Comparison of ENCODE assay signal across 10 cellular contexts in the genomic region with DNA sequence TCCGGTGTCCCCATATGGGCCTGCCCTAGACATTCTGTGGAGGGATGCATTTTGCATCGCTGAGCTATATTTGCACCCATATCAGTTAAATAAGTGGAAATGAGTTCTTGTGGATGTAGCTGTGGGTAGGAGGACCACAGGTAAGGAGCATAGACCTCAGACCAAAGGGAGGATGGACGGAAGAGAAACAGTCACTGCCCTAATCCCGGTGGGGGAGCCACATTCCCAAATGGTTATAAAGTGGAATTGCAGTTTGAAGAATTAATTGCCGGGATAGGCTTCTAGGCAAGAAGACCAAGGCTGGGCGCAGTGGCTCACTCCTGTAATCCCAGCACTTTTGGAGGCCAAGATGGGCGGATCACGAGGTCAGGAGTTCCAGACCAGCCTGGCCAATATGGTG. TPM values are rescaled to one million over a fixed set of nuclear protein-coding genes. Genes with fewer than 3 reads are reported as not detected.
DNase-seq lines count a peak whose midpoint lies in the region; ATAC-seq, FAIRE-seq and TF ChIP-seq lines count a peak whose summit lies in the region.
"Had no signal": no experiment of that assay in that cellular context is flagged by ENCODE, and none has a peak within 500 bp of the region (broad histone marks: within the 10 kb centered on the region; RNA-seq: fewer than 3 reads in every experiment).

No MANE protein-coding gene starts in this region.

- no peaks in the 10 kb centered on the region for H3K9me3 ChIP-seq in A549
- H3K9me3 ChIP-seq in muscle layer of duodenum (ENCODE audit: control insufficient read depth in 1 of 2, low read length in 2 of 2): no peaks in the 10 kb centered on the region

- TF ChIP-seq POLR2A in A549 (IDR thresholded peaks at IDR 0.05; ENCODE audit: low read length): no peak

- no peak overlapping the region for H3K27ac ChIP-seq in A549
- H3K27ac ChIP-seq in GM23338 (ENCODE audit: low read depth): no peak overlapping the region
- H3K27ac ChIP-seq in muscle layer of duodenum (ENCODE audit: low read length): no peak overlapping the region
- no peak overlapping the region for H3K27ac ChIP-seq in brain microvascular endothelial cell

- H3K4me3 ChIP-seq in A549: no peak overlapping the region
- peak overlapping the region; percentile 91; the same call in 1 of the 2 replicates for H3K4me3 ChIP-seq in GM23338
- peak overlapping the region; percentile 67 to 96 for H3K4me3 ChIP-seq in muscle layer of duodenum (ENCODE audit: low read depth in 1 of 2, low read length in 2 of 2)
- H3K4me3 ChIP-seq in brain microvascular endothelial cell (ENCODE audit: low read depth, low read length): no peak overlapping the region

- peaks cover 26% of the 10 kb centered on the region for H3K4me1 ChIP-seq in A549
- H3K4me1 ChIP-seq in GM23338 (ENCODE audit: insufficient read depth): peaks cover 9% of the 10 kb centered on the region; the same call in 1 of the 2 replicates
- H3K4me1 ChIP-seq in muscle layer of duodenum (ENCODE audit: control insufficient read depth in 1 of 2, insufficient read depth in 2 of 2, low read length in 2 of 2): peaks cover 13 to 41% of the 10 kb centered on the region in 2 donors

- H3K9me2 ChIP-seq in GM23338 (ENCODE audit: insufficient read depth): no peaks in the 10 kb centered on the region

- peaks cover 12% of the 10 kb centered on the region; the same call in 1 of the 2 replicates for H3F3A ChIP-seq in GM23338 (replicated peaks; ENCODE audit: low read depth)

- DNase-seq in A549 (ENCODE audit: low read depth in 1 of 2, low spot score in 1 of 2) (no peak), GM23338 (ENCODE audit: low spot score) (no peak), NCI-H446 treated with DMSO at 0.1 percent for 48 hours (lab: John Stamatoyannopoulos, UW) (no peak), brain microvascular endothelial cell (no peak)
- DNase-seq in activated naive CD8-positive, alpha-beta T cell treated with anti-CD3 and anti-CD28 coated beads for 36 hours: no peak
- DNase-seq: midbrain, NCI-H345 had no signal

- TF ChIP-seq CTCF in A549 (IDR thresholded peaks at IDR 0.05) (no peak), GM23338 (conservative IDR thresholded peaks at IDR 0.05; ENCODE audit: low read depth in 2 of 2) (no peak), brain microvascular endothelial cell (IDR thresholded peaks at IDR 0.05; ENCODE audit: low read depth, low read length, missing control alignments) (no peak)

- H3K27ac Mint-ChIP-seq in GM23338: no peak overlapping the region
- peak overlapping the region; percentile 86 for H3K27ac Mint-ChIP-seq in activated naive CD8-positive, alpha-beta T cell treated with anti-CD3 and anti-CD28 coated beads for 36 hours

- POLR2A ChIA-PET in A549 (lab: Yijun Ruan, JAX): interaction anchor here (1.1 kb wide), 1 partner anchor 17 kb away, joined by 3 read pairs; a partner anchor contains a TSS

- H3K36me3 Mint-ChIP-seq in GM23338 (ENCODE audit: low read depth): peaks cover 11% of the 10 kb centered on the region; the same call in 2 of the 3 replicates
- peaks cover 20% of the 10 kb centered on the region for H3K36me3 Mint-ChIP-seq in activated naive CD8-positive, alpha-beta T cell treated with anti-CD3 and anti-CD28 coated beads for 36 hours

- CTCF ChIA-PET in A549 (lab: Yijun Ruan, JAX): interaction anchor here (1.1 to 4.9 kb wide), 16 partner anchors 10 to 174 kb away, joined by 3 to 15 read pairs (median 4); no protein-coding TSS in a partner anchor

- TF ChIP-seq RAD21 in A549 (conservative IDR thresholded peaks at IDR 0.05 in 1 of 2, IDR thresholded peaks at IDR 0.05 in 1 of 2): no peak

- H3K27me3 ChIP-seq in GM23338 (ENCODE audit: insufficient read depth): no peaks in the 10 kb centered on the region
- no peaks in the 10 kb centered on the region for H3K27me3 ChIP-seq in muscle layer of duodenum (ENCODE audit: low read depth, low read length)
- H3K27me3 ChIP-seq in brain microvascular endothelial cell (replicated peaks): no peaks in the 10 kb centered on the region

- H3K4me2 ChIP-seq in A549 (peak overlapping the region; percentile 83), GM23338 (0 out of 2 replicates have a peak overlapping the region, but pooled peaks have one; percentile 95)

- H3K36me3 ChIP-seq in GM23338 (ENCODE audit: insufficient read depth): no peaks in the 10 kb centered on the region
- H3K36me3 ChIP-seq in muscle layer of duodenum (ENCODE audit: control insufficient read depth in 1 of 2, insufficient read depth in 2 of 2, low read length in 2 of 2): peaks cover 5 to 7% of the 10 kb centered on the region in 2 donors
- no peaks in the 10 kb centered on the region for H3K36me3 ChIP-seq in brain microvascular endothelial cell (replicated peaks)

- H2AFZ ChIP-seq in GM23338: no peak overlapping the region

- H4K20me1 ChIP-seq in GM23338 (replicated peaks; ENCODE audit: insufficient read depth): peaks cover 13% of the 10 kb centered on the region

- in situ Hi-C loops in brain microvascular endothelial cell (cut with HindIII; ENCODE audit: low pct_ligation_motif_present, low sequenced_read_pairs): no loop called here

- peaks cover 13% of the 10 kb centered on the region; the same call in 1 of the 2 replicates for H3K79me2 ChIP-seq in GM23338 (replicated peaks; ENCODE audit: insufficient read depth)

- ATAC-seq in A549 (no peak), GM23338 (no peak), GM21576 (IDR thresholded peaks at IDR 0.05; ENCODE audit: unreplicated experiment) (no peak), HG03432 (IDR thresholded peaks at IDR 0.05; ENCODE audit: unreplicated experiment) (no peak)

- peaks cover 14% of the 10 kb centered on the region; the same call in 2 of the 3 replicates for H3K4me1 Mint-ChIP-seq in GM23338
- peaks cover 37% of the 10 kb centered on the region for H3K4me1 Mint-ChIP-seq in activated naive CD8-positive, alpha-beta T cell treated with anti-CD3 and anti-CD28 coated beads for 36 hours

- FAIRE-seq in A549 (lab: Jason Lieb, UNC): peak; percentile 84

- H3K9me3 Mint-ChIP-seq in GM23338: no peaks in the 10 kb centered on the region
- no peaks in the 10 kb centered on the region for H3K9me3 Mint-ChIP-seq in activated naive CD8-positive, alpha-beta T cell treated with anti-CD3 and anti-CD28 coated beads for 36 hours

- peaks cover 7% of the 10 kb centered on the region for H3K27me3 Mint-ChIP-seq in GM23338 (ENCODE audit: insufficient read depth, low read depth, poor library complexity)
- no peaks in the 10 kb centered on the region for H3K27me3 Mint-ChIP-seq in activated naive CD8-positive, alpha-beta T cell treated with anti-CD3 and anti-CD28 coated beads for 36 hours

- peak overlapping the region; percentile 89; the same call in 1 of the 3 replicates for H3K4me3 Mint-ChIP-seq in GM23338
- peak overlapping the region; percentile 83 for H3K4me3 Mint-ChIP-seq in activated naive CD8-positive, alpha-beta T cell treated with anti-CD3 and anti-CD28 coated beads for 36 hours

- TF ChIP-seq EP300 in A549 (IDR thresholded peaks at IDR 0.05): no peak

- WGBS in A549 (ENCODE audit: missing lambda C conversion rate): 88% methylated on average over 8 of the region's 8 CpGs

RNA-seq across cellular contexts. Expression of a gene that starts 1.8 kb away (rescaled TPM):
- polyA plus RNA-seq in A549 (2011; rRNA removed) (22.8 and 25.3 TPM in 2 replicates), A549 (2017; fragmentation: RNase III; extraction: RNeasy Plus Mini Kit Qiagen cat#74134 plus additional on column Dnase treatment) (22.6 to 27.1 TPM (median 23.2 TPM) in 3 replicates), GM23338 (2016; fragmentation: Nextera tagmentation; extraction: Ambion mirVana) (19.9 TPM in 2 replicates)
- 55.6 and 62.5 TPM in 2 replicates for polyA plus RNA-seq in A549 (2012; cell fraction: cytosol; rRNA removed)
- polyA plus RNA-seq in A549 (2012; cell fraction: nucleus; rRNA removed): 41.6 and 44.6 TPM in 2 replicates
- polyA minus RNA-seq in A549 (2011; rRNA and poly(A)+ RNA removed): 5.9 and 8.5 TPM in 2 replicates
- 45.8 and 55.9 TPM in 2 replicates for total RNA-seq in GM23338 (2014; rRNA removed; shearing (Covaris generic))
- 10 to 100 TPM; 22.6 to 23.1 TPM for total RNA-seq in activated naive CD8-positive, alpha-beta T cell treated with anti-CD3 and anti-CD28 coated beads for 36 hours

RNA-seq across cellular contexts. Expression of a gene that starts 11.8 kb away (rescaled TPM):
- polyA plus RNA-seq in A549 (2011; rRNA removed) (0.56 and 0.60 TPM in 2 replicates), A549 (2017; fragmentation: RNase III; extraction: RNeasy Plus Mini Kit Qiagen cat#74134 plus additional on column Dnase treatment) (0.37 to 0.49 TPM (median 0.44 TPM) in 3 replicates), GM23338 (2016; fragmentation: Nextera tagmentation; extraction: Ambion mirVana) (47.3 and 49.8 TPM in 2 replicates)
- polyA plus RNA-seq in A549 (2012; cell fraction: cytosol; rRNA removed): 0.47 and 0.52 TPM in 2 replicates
- polyA plus RNA-seq in A549 (2012; cell fraction: nucleus; rRNA removed): 4.8 and 5.1 TPM in 2 replicates
- 0.15 and 0.37 TPM in 2 replicates for polyA minus RNA-seq in A549 (2011; rRNA and poly(A)+ RNA removed)
- total RNA-seq in GM23338 (2014; rRNA removed; shearing (Covaris generic)): 24.1 and 26.1 TPM in 2 replicates
- 1 to 10 TPM in 1 of 2 experiments, under 1 TPM in 1; 0.99 to 1.8 TPM for total RNA-seq in activated naive CD8-positive, alpha-beta T cell treated with anti-CD3 and anti-CD28 coated beads for 36 hours

RNA-seq across cellular contexts. Expression of a gene that starts 17.2 kb away (rescaled TPM):
- 27.5 and 34.2 TPM in 2 replicates for polyA plus RNA-seq in A549 (2011; rRNA removed)
- 52.0 and 67.0 TPM in 2 replicates for polyA plus RNA-seq in A549 (2012; cell fraction: cytosol; rRNA removed)
- 104 and 143 TPM in 2 replicates for polyA plus RNA-seq in A549 (2012; cell fraction: nucleus; rRNA removed)
- 40.4 to 47.1 TPM (median 46.4 TPM) in 3 replicates for polyA plus RNA-seq in A549 (2017; fragmentation: RNase III; extraction: RNeasy Plus Mini Kit Qiagen cat#74134 plus additional on column Dnase treatment)
- 10.6 and 13.2 TPM in 2 replicates for polyA minus RNA-seq in A549 (2011; rRNA and poly(A)+ RNA removed)
- total RNA-seq in GM23338 (2014; rRNA removed; shearing (Covaris generic)): 28.5 and 33.6 TPM in 2 replicates
- polyA plus RNA-seq in GM23338 (2016; fragmentation: Nextera tagmentation; extraction: Ambion mirVana): 51.4 and 54.6 TPM in 2 replicates
- 10 to 100 TPM; 35.0 to 35.5 TPM for total RNA-seq in activated naive CD8-positive, alpha-beta T cell treated with anti-CD3 and anti-CD28 coated beads for 36 hours

RNA-seq across cellular contexts. Expression of a gene that starts 35.9 kb away (rescaled TPM):
- polyA plus RNA-seq in A549 (2011; rRNA removed): 1.1 and 1.4 TPM in 2 replicates
- 0.62 and 0.67 TPM in 2 replicates for polyA plus RNA-seq in A549 (2012; cell fraction: cytosol; rRNA removed)
- polyA plus RNA-seq in A549 (2012; cell fraction: nucleus; rRNA removed): 7.1 and 8.6 TPM in 2 replicates
- polyA plus RNA-seq in A549 (2017; fragmentation: RNase III; extraction: RNeasy Plus Mini Kit Qiagen cat#74134 plus additional on column Dnase treatment): 1.3 to 1.9 TPM (median 1.5 TPM) in 3 replicates
- 0.58 and 0.88 TPM in 2 replicates for polyA minus RNA-seq in A549 (2011; rRNA and poly(A)+ RNA removed)
- total RNA-seq in GM23338 (2014; rRNA removed; shearing (Covaris generic)): 12.4 and 19.1 TPM in 2 replicates
- polyA plus RNA-seq in GM23338 (2016; fragmentation: Nextera tagmentation; extraction: Ambion mirVana): 15.1 and 15.2 TPM in 2 replicates
- under 1 TPM; 0.25 to 0.60 TPM for total RNA-seq in activated naive CD8-positive, alpha-beta T cell treated with anti-CD3 and anti-CD28 coated beads for 36 hours

RNA-seq across cellular contexts. Expression of a gene that starts 57.3 kb away (rescaled TPM):
- polyA plus RNA-seq in A549 (2011; rRNA removed) (3.1 and 3.2 TPM in 2 replicates), A549 (2017; fragmentation: RNase III; extraction: RNeasy Plus Mini Kit Qiagen cat#74134 plus additional on column Dnase treatment) (7.0 to 7.5 TPM (median 7.5 TPM) in 3 replicates), GM23338 (2016; fragmentation: Nextera tagmentation; extraction: Ambion mirVana) (12.2 and 13.7 TPM in 2 replicates)
- polyA plus RNA-seq in A549 (2012; cell fraction: cytosol; rRNA removed): 6.2 and 8.7 TPM in 2 replicates
- polyA plus RNA-seq in A549 (2012; cell fraction: nucleus; rRNA removed): 8.7 and 12.2 TPM in 2 replicates
- 1.5 and 2.7 TPM in 2 replicates for polyA minus RNA-seq in A549 (2011; rRNA and poly(A)+ RNA removed)
- 10.3 and 12.7 TPM in 2 replicates for total RNA-seq in GM23338 (2014; rRNA removed; shearing (Covaris generic))
- total RNA-seq in activated naive CD8-positive, alpha-beta T cell treated with anti-CD3 and anti-CD28 coated beads for 36 hours: 1 to 10 TPM; 2.4 to 2.7 TPM

Comparison
In these comparisons a context has a peak if more than half of its experiments do, and no peak if none do; other contexts are left out.
1. H3K4me3 ChIP-seq: peak in GM23338 (single experiment) and muscle layer of duodenum (2 of 2); none in A549 (single experiment) and brain microvascular endothelial cell (single experiment).